Comparison of ENCODE assay signal across 1 cellular context in the genomic region with DNA sequence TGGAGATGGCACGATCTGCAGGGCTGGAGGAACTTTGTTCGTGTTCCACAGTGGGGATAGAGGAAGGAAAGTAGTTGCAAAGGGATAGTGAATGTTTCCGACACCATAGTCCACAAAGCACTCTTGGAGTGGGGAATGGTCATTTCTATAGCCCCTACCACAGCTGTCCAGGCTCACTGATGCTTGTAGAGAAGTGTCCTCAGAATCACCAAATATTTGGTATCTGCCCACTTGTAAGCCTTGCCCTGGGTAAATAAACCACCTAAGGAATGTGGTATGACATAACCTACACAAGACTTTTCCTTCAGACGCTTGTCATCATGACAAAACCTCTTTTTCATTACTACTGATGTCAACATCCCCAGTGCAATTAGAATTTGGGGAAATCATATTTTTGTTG.
TF ChIP-seq lines count a peak whose summit lies in the region.

No MANE protein-coding gene starts in this region.

TF ChIP-seq in H1, 55 proteins besides CTCF, POLR2A, EP300 and RAD21:
- TF ChIP-seq TEAD4 (IDR thresholded peaks at IDR 0.05; ENCODE audit: low read depth, low read length) (no peak), EGR1 (IDR thresholded peaks at IDR 0.05; ENCODE audit: borderline replicate concordance, low read depth, low read length) (no peak), POU5F1 (IDR thresholded peaks at IDR 0.05; ENCODE audit: low read depth, low read length) (no peak)
